In genomic region chr1:100076319-100076718, GRCh38 we compare ENCODE assay signal across 24 cellular contexts. TPM values are rescaled to one million over a fixed set of nuclear protein-coding genes. Genes with fewer than 3 reads are reported as not detected.
DNase-seq lines count a peak whose midpoint lies in the region; ATAC-seq lines count a peak whose summit lies in the region.
"Had no signal": no experiment of that assay in that cellular context is flagged by ENCODE, and none has a peak within 500 bp of the region (broad histone marks: within the 10 kb centered on the region; RNA-seq: fewer than 3 reads in every experiment).

No MANE protein-coding gene starts in this region.

- H3K9me3 ChIP-seq in CD4-positive, CD25-positive, alpha-beta regulatory T cell (ENCODE audit: control insufficient read depth in 2 of 2, low read length in 2 of 2), result no peaks in the 10 kb centered on the region
- H3K9me3 ChIP-seq: SJSA1, vagina had no signal

- no peak for ATAC-seq in CD4-positive, CD25-positive, alpha-beta regulatory T cell (ENCODE audit: low read depth in 2 of 2)
- ATAC-seq in GM18873 (IDR thresholded peaks at IDR 0.05; ENCODE audit: low FRiP score, unreplicated experiment) (peak; percentile 4), HG02623 (IDR thresholded peaks at IDR 0.05; ENCODE audit: unreplicated experiment) (peak; percentile 3), HG03039 (IDR thresholded peaks at IDR 0.05; ENCODE audit: unreplicated experiment) (no peak)
- ATAC-seq in activated T-helper 17 cell treated with anti-CD3 and anti-CD28 coated beads, Interleukin-2, amount 50 U/mL, for 72 hours (replicated peaks), result no peak
- ATAC-seq: activated naive CD8-positive, alpha-beta T cell treated with anti-CD3 and anti-CD28 coated beads, Interleukin-2, amount 50 U/mL, for 24 hours had no signal

- peaks cover 0 to 17% (median 13%) of the 10 kb centered on the region in 4 donors for H3K4me1 Mint-ChIP-seq in CD4-positive, CD25-positive, alpha-beta regulatory T cell
- peaks cover 13% of the 10 kb centered on the region for H3K4me1 Mint-ChIP-seq in activated T-helper 17 cell treated with anti-CD3 and anti-CD28 coated beads, Interleukin-2, amount 50 U/mL, for 72 hours

- H3K36me3 Mint-ChIP-seq in CD4-positive, CD25-positive, alpha-beta regulatory T cell, result peaks cover 43% of the 10 kb centered on the region
- peaks cover 100% of the 10 kb centered on the region for H3K36me3 Mint-ChIP-seq in activated T-helper 17 cell treated with anti-CD3 and anti-CD28 coated beads, Interleukin-2, amount 50 U/mL, for 72 hours (ENCODE audit: low read depth)

- H3K4me3 Mint-ChIP-seq in CD4-positive, CD25-positive, alpha-beta regulatory T cell, result no peak overlapping the region
- no peak overlapping the region for H3K4me3 Mint-ChIP-seq in activated T-helper 17 cell treated with anti-CD3 and anti-CD28 coated beads, Interleukin-2, amount 50 U/mL, for 72 hours
- H3K4me3 Mint-ChIP-seq: activated CD4-positive, alpha-beta T cell treated with anti-CD3 and anti-CD28 coated beads, Interleukin-2, amount 10 ng/mL, durations not matched to agents 7 days and 5 days; activated naive CD8-positive, alpha-beta T cell treated with anti-CD3 and anti-CD28 coated beads, Interleukin-2, amount 50 U/mL, for 24 hours had no signal

- H3K27ac Mint-ChIP-seq in CD4-positive, CD25-positive, alpha-beta regulatory T cell, result peak overlapping the region in 2 of 3 donors; percentile 35 to 43
- H3K27ac Mint-ChIP-seq in activated T-helper 17 cell treated with anti-CD3 and anti-CD28 coated beads, Interleukin-2, amount 50 U/mL, for 72 hours, result peak overlapping the region; percentile 28
- H3K27ac Mint-ChIP-seq: activated CD4-positive, alpha-beta T cell treated with anti-CD3 and anti-CD28 coated beads, Interleukin-2, amount 10 ng/mL, durations not matched to agents 7 days and 5 days had no signal

- DNase-seq in CD4-positive, CD25-positive, alpha-beta regulatory T cell, result no peak
- no peak for DNase-seq in activated effector memory CD4-positive, alpha-beta T cell treated with Interleukin-2 at 50 U/mL for 16 hours
- DNase-seq in HPDE6-E6E7 (ENCODE audit: extremely low spot score), result no peak
- DNase-seq in stimulated activated CD4-positive, alpha-beta T cell treated with anti-CD3 and anti-CD28 coated beads, Interleukin-1b, Interleukin-23, amount 100 ng/mL, for 48 hours, result no peak
- DNase-seq: activated CD4-positive, alpha-beta T cell treated with anti-CD3 and anti-CD28 coated beads, Interleukin-2, amount 10 ng/mL, durations not matched to agents 7 days and 5 days; activated naive CD8-positive, alpha-beta T cell treated with anti-CD3 and anti-CD28 coated beads, Interleukin-2, amount 50 U/mL, for 24 hours; activated T-cell treated with anti-CD3 and anti-CD28 coated beads, Interleukin-2, amount 50 U/mL, for 48 hours; COR-L47; effector CD4-positive, alpha-beta T cell; hypothalamus; kidney glomerular epithelial cell; NCI-H2081 treated with DMSO at 0.1 percent for 48 hours; NCI-H524; retina; stimulated activated CD4-positive, alpha-beta T cell treated with anti-CD3 and anti-CD28 coated beads, Interleukin-15, amount 100 ng/mL, for 24 hours; T-helper 9 cell had no signal

- H3K4me1 ChIP-seq in CD4-positive, CD25-positive, alpha-beta regulatory T cell (ENCODE audit: control insufficient read depth, insufficient read depth, low read length, poor library complexity, severe bottlenecking), result no peaks in the 10 kb centered on the region
- H3K4me1 ChIP-seq: SJSA1 had no signal

- no peaks in the 10 kb centered on the region for H3K9me3 Mint-ChIP-seq in CD4-positive, CD25-positive, alpha-beta regulatory T cell
- H3K9me3 Mint-ChIP-seq in activated T-helper 17 cell treated with anti-CD3 and anti-CD28 coated beads, Interleukin-2, amount 50 U/mL, for 72 hours, result no peaks in the 10 kb centered on the region
- H3K9me3 Mint-ChIP-seq: activated CD4-positive, alpha-beta T cell treated with anti-CD3 and anti-CD28 coated beads, Interleukin-2, amount 10 ng/mL, durations not matched to agents 7 days and 5 days; activated naive CD8-positive, alpha-beta T cell treated with anti-CD3 and anti-CD28 coated beads, Interleukin-2, amount 50 U/mL, for 24 hours had no signal

- H3K27ac ChIP-seq in CD4-positive, CD25-positive, alpha-beta regulatory T cell (ENCODE audit: insufficient read depth, low read length, poor library complexity, severe bottlenecking), result no peak overlapping the region
- H3K27ac ChIP-seq: cardiac muscle cell, GM23248, SJSA1, vagina had no signal

- H3K36me3 ChIP-seq in CD4-positive, CD25-positive, alpha-beta regulatory T cell (ENCODE audit: control insufficient read depth, insufficient read depth, low read length), result peaks cover 79% of the 10 kb centered on the region

- H3K27me3 Mint-ChIP-seq in CD4-positive, CD25-positive, alpha-beta regulatory T cell, result no peaks in the 10 kb centered on the region
- no peaks in the 10 kb centered on the region for H3K27me3 Mint-ChIP-seq in activated T-helper 17 cell treated with anti-CD3 and anti-CD28 coated beads, Interleukin-2, amount 50 U/mL, for 72 hours
- H3K27me3 Mint-ChIP-seq: activated CD4-positive, alpha-beta T cell treated with anti-CD3 and anti-CD28 coated beads, Interleukin-2, amount 10 ng/mL, durations not matched to agents 7 days and 5 days; activated naive CD8-positive, alpha-beta T cell treated with anti-CD3 and anti-CD28 coated beads, Interleukin-2, amount 50 U/mL, for 24 hours had no signal

- no peak overlapping the region for H3K4me3 ChIP-seq in CD4-positive, CD25-positive, alpha-beta regulatory T cell (ENCODE audit: low read depth, low read length)
- H3K4me3 ChIP-seq: cardiac muscle cell, GM23248, SJSA1, vagina had no signal

- no peaks in the 10 kb centered on the region for H3K27me3 ChIP-seq in CD4-positive, CD25-positive, alpha-beta regulatory T cell (ENCODE audit: control insufficient read depth, insufficient read depth, low read length)
- H3K27me3 ChIP-seq: cardiac muscle cell, SJSA1, vagina had no signal

RNA-seq across cellular contexts. Expression of gene SASS6, which starts 56.4 kb away (rescaled TPM):
- 3.2 TPM for total RNA-seq in CD4-positive, CD25-positive, alpha-beta regulatory T cell
- 1 to 10 TPM; 1.3 to 3.2 (median 2.5) TPM for polyA plus RNA-seq in CD4-positive, CD25-positive, alpha-beta regulatory T cell
- 10 to 100 TPM; 14.1 to 14.3 TPM for total RNA-seq in activated T-helper 17 cell treated with anti-CD3 and anti-CD28 coated beads, Interleukin-2, amount 50 U/mL, for 72 hours

RNA-seq across cellular contexts. Expression of gene TRMT13, which starts 56.6 kb away (rescaled TPM):
- total RNA-seq in CD4-positive, CD25-positive, alpha-beta regulatory T cell, result 12.2 TPM
- 10 to 100 TPM in 1 of 4 donors, 1 to 10 TPM in 3; 7.5 to 11.4 (median 8.8) TPM for polyA plus RNA-seq in CD4-positive, CD25-positive, alpha-beta regulatory T cell
- total RNA-seq in activated T-helper 17 cell treated with anti-CD3 and anti-CD28 coated beads, Interleukin-2, amount 50 U/mL, for 72 hours, result 10 to 100 TPM; 18.4 to 23.5 TPM

Comparison
In these comparisons a context has a peak if more than half of its experiments do, and no peak if none do; other contexts are left out.
1. ATAC-seq: peak in GM18873 (single experiment) and HG02623 (single experiment); none in CD4-positive, CD25-positive, alpha-beta regulatory T cell (0 of 2), activated T-helper 17 cell treated with anti-CD3 and anti-CD28 coated beads, Interleukin-2, amount 50 U/mL, for 72 hours (single experiment) and HG03039 (single experiment).